ENCODE assay signal across 8 cellular contexts in genomic region chr2:226030369-226031077, GRCh38.
DNase-seq lines count a peak whose midpoint lies in the region; ATAC-seq, FAIRE-seq and TF ChIP-seq lines count a peak whose summit lies in the region.

No MANE protein-coding gene starts in this region.

- FAIRE-seq in A549 (lab: Jason Lieb, UNC): no peak

- H3K4me1 ChIP-seq in A549 (peaks cover 20% of the 10 kb centered on the region; the same call in 2 of the 3 replicates), HAP-1 (peaks cover 10% of the 10 kb centered on the region)

- peaks cover 8% of the 10 kb centered on the region for H3K4me1 Mint-ChIP-seq in activated CD8-positive, alpha-beta memory T cell treated with anti-CD3 and anti-CD28 coated beads, Interleukin-2, amount 10 ng/mL, durations not matched to agents 7 days and 5 days

- no peaks in the 10 kb centered on the region for H3K36me3 Mint-ChIP-seq in activated CD8-positive, alpha-beta memory T cell treated with anti-CD3 and anti-CD28 coated beads, Interleukin-2, amount 10 ng/mL, durations not matched to agents 7 days and 5 days

- no peaks in the 10 kb centered on the region for H3K9me3 Mint-ChIP-seq in activated CD8-positive, alpha-beta memory T cell treated with anti-CD3 and anti-CD28 coated beads, Interleukin-2, amount 10 ng/mL, durations not matched to agents 7 days and 5 days (ENCODE audit: low read depth)

- H3K27ac ChIP-seq in A549: peak overlapping the region; percentile 87 to 90

- H3K9me3 ChIP-seq in A549 (no peaks in the 10 kb centered on the region), HAP-1 (no peaks in the 10 kb centered on the region)

- H3K27me3 Mint-ChIP-seq in activated CD8-positive, alpha-beta memory T cell treated with anti-CD3 and anti-CD28 coated beads, Interleukin-2, amount 10 ng/mL, durations not matched to agents 7 days and 5 days: peaks cover 35% of the 10 kb centered on the region

- ATAC-seq in A549 (peak; percentile 32 to 55; a peak in 5 of 6 replicates), HG03378 (IDR thresholded peaks at IDR 0.05; ENCODE audit: unreplicated experiment) (no peak)
- ATAC-seq in activated CD8-positive, alpha-beta memory T cell treated with anti-CD3 and anti-CD28 coated beads, Interleukin-2, amount 10 ng/mL, durations not matched to agents 7 days and 5 days: no peak

- TF ChIP-seq RAD21 in A549 (conservative IDR thresholded peaks at IDR 0.05 in 1 of 2, IDR thresholded peaks at IDR 0.05 in 1 of 2): no peak

- WGBS in A549 (ENCODE audit: missing lambda C conversion rate): 63% methylated on average over 14 of the region's 14 CpGs

- POLR2A ChIA-PET in A549 (lab: Yijun Ruan, JAX): interaction anchor here (0.7 to 2.0 kb wide), 5 partner anchors 84 to 947 kb away, joined by 5 to 13 read pairs (median 6); no protein-coding TSS in a partner anchor

- no peak overlapping the region for H3K27ac Mint-ChIP-seq in activated CD8-positive, alpha-beta memory T cell treated with anti-CD3 and anti-CD28 coated beads, Interleukin-2, amount 10 ng/mL, durations not matched to agents 7 days and 5 days

- H3K36me3 ChIP-seq in HAP-1 (replicated peaks): no peaks in the 10 kb centered on the region

- no peak overlapping the region for H3K4me3 Mint-ChIP-seq in activated CD8-positive, alpha-beta memory T cell treated with anti-CD3 and anti-CD28 coated beads, Interleukin-2, amount 10 ng/mL, durations not matched to agents 7 days and 5 days

- in situ Hi-C loops in HAP-1 (cut with MboI; ENCODE audit: low sequenced_read_pairs): no loop called here

- CTCF ChIA-PET in A549 (lab: Yijun Ruan, JAX): interaction anchor here (1.2 kb wide), 2 partner anchors 26 to 768 kb away, joined by 3 read pairs; no protein-coding TSS in a partner anchor
- CTCF ChIA-PET in activated CD8-positive, alpha-beta memory T cell treated with anti-CD3 and anti-CD28 coated beads, Interleukin-2, amount 10 ng/mL, durations not matched to agents 7 days and 5 days (lab: Charles Lee): no interaction called here

- TF ChIP-seq POLR2A in A549 (IDR thresholded peaks at IDR 0.05; ENCODE audit: low read length): no peak

- H3K27me3 ChIP-seq in HAP-1 (ENCODE audit: low read depth): no peaks in the 10 kb centered on the region

- TF ChIP-seq EP300 in A549 (IDR thresholded peaks at IDR 0.05): no peak

- peak overlapping the region; percentile 90 for H3K4me2 ChIP-seq in A549

- intact Hi-C loops in head of caudate nucleus (cut with DNase I): loop anchor here (10.0 kb wide), 1 partner anchor 764 kb away; the partner anchor contains the start of gene IRS1

- peak overlapping the region; percentile 58 for H3K4me3 ChIP-seq in A549
- H3K4me3 ChIP-seq in HAP-1: peak overlapping the region; percentile 38

- TF ChIP-seq CTCF in A549 (IDR thresholded peaks at IDR 0.05): no peak

- DNase-seq in A549 (ENCODE audit: low read depth in 1 of 2, low spot score in 1 of 2): no peak
- DNase-seq in HAP-1 (ENCODE audit: low spot score in 2 of 2): peak; percentile 15 to 33
- peak; percentile 66 for DNase-seq in SKM-1 treated with dmso at 0.1 percent for 144 hours (lab: John Stamatoyannopoulos, UW; ENCODE audit: unreplicated experiment)
- peak in 22 of 42 donors; percentile 2 to 49 (median 22) for DNase-seq in head of caudate nucleus
- DNase-seq in renal cortical epithelial cell (ENCODE audit: low read depth): peak; percentile 4
- no peak for DNase-seq in T-helper 2 cell
- DNase-seq in activated CD8-positive, alpha-beta memory T cell treated with anti-CD3 and anti-CD28 coated beads, Interleukin-2, amount 10 ng/mL, durations not matched to agents 7 days and 5 days: no peak

TF ChIP-seq in A549, 52 proteins besides CTCF, POLR2A, EP300 and RAD21:
- TF ChIP-seq CHD2 (IDR thresholded peaks at IDR 0.05; ENCODE audit: low read length, partially characterized antibody) (no peak), ZNF302 (CRISPR knock-in tag; IDR thresholded peaks at IDR 0.05) (no peak), HES2 (IDR thresholded peaks at IDR 0.05) (no peak), HEYL (CRISPR knock-in tag; IDR thresholded peaks at IDR 0.05) (no peak), MYC (IDR thresholded peaks at IDR 0.05; ENCODE audit: borderline replicate concordance, low read length) (no peak)

Comparison
In these comparisons a context has a peak if more than half of its experiments do, and no peak if none do; other contexts are left out.
1. ATAC-seq: peak in A549 (2 of 2); none in activated CD8-positive, alpha-beta memory T cell treated with anti-CD3 and anti-CD28 coated beads, Interleukin-2, amount 10 ng/mL, durations not matched to agents 7 days and 5 days (single experiment) and HG03378 (single experiment).
2. DNase-seq: peak in HAP-1 (2 of 2), SKM-1 treated with dmso at 0.1 percent for 144 hours (single experiment), head of caudate nucleus (22 of 42) and renal cortical epithelial cell (single experiment); none in A549 (0 of 2), T-helper 2 cell (0 of 5) and activated CD8-positive, alpha-beta memory T cell treated with anti-CD3 and anti-CD28 coated beads, Interleukin-2, amount 10 ng/mL, durations not matched to agents 7 days and 5 days (single experiment).